Comparison of ENCODE assay signal across 21 cellular contexts in genomic region chr22:35952576-35952975, GRCh38.
DNase-seq lines count a peak whose midpoint lies in the region; ATAC-seq and TF ChIP-seq lines count a peak whose summit lies in the region.
"Had no signal": no experiment of that assay in that cellular context is flagged by ENCODE, and none has a peak within 500 bp of the region (broad histone marks: within the 10 kb centered on the region; RNA-seq: fewer than 3 reads in every experiment).

No MANE protein-coding gene starts in this region.

- peaks cover 3% of the 10 kb centered on the region for H3K27me3 Mint-ChIP-seq in brain
- H3K27me3 Mint-ChIP-seq in activated T-helper 1 cell treated with anti-CD3 and anti-CD28 coated beads, Interleukin-12 subunit alpha, Interleukin-12 subunit beta, Interleukin-2, Interleukin-4 antibody, amounts not matched to agents 30 ng/mL and 10 ng/mL and 1 ng/mL, durations not matched to agents 14 hours and 24 hours and 36 hours (ENCODE audit: insufficient read depth): peaks cover 3% of the 10 kb centered on the region
- H3K27me3 Mint-ChIP-seq in activated T-cell treated with anti-CD3 and anti-CD28 coated beads, Interleukin-2, amount 50 U/mL, for 72 hours (ENCODE audit: low read depth): no peaks in the 10 kb centered on the region
- H3K27me3 Mint-ChIP-seq: CD4-positive, alpha-beta T cell had no signal

- intact Hi-C loops in activated T-helper 1 cell treated with anti-CD3 and anti-CD28 coated beads, Interleukin-12 subunit alpha, Interleukin-12 subunit beta, Interleukin-2, Interleukin-4 antibody, amounts not matched to agents 30 ng/mL and 10 ng/mL and 1 ng/mL, durations not matched to agents 14 hours and 24 hours and 36 hours (cut with micrococcal nuclease): no loop called here

- no peak for ATAC-seq in activated T-cell treated with anti-CD3 and anti-CD28 coated beads, Interleukin-2, amount 50 U/mL, for 72 hours (replicated peaks in 1 of 2)
- no peak for ATAC-seq in GM21390 (IDR thresholded peaks at IDR 0.05; ENCODE audit: unreplicated experiment)
- ATAC-seq: A549, GM12878 had no signal

- peaks cover 54% of the 10 kb centered on the region for H3K4me1 Mint-ChIP-seq in brain
- H3K4me1 Mint-ChIP-seq in activated T-helper 1 cell treated with anti-CD3 and anti-CD28 coated beads, Interleukin-12 subunit alpha, Interleukin-12 subunit beta, Interleukin-2, Interleukin-4 antibody, amounts not matched to agents 30 ng/mL and 10 ng/mL and 1 ng/mL, durations not matched to agents 14 hours and 24 hours and 36 hours (ENCODE audit: low read depth): no peaks in the 10 kb centered on the region
- no peaks in the 10 kb centered on the region for H3K4me1 Mint-ChIP-seq in activated T-cell treated with anti-CD3 and anti-CD28 coated beads, Interleukin-2, amount 50 U/mL, for 72 hours (ENCODE audit: low read depth)
- H3K4me1 Mint-ChIP-seq: CD14-positive monocyte; CD8-positive, alpha-beta memory T cell had no signal

- TF ChIP-seq CTCF in brain (conservative IDR thresholded peaks at IDR 0.05): no peak

- no peaks in the 10 kb centered on the region for H3K9me3 Mint-ChIP-seq in brain
- H3K9me3 Mint-ChIP-seq in activated T-helper 1 cell treated with anti-CD3 and anti-CD28 coated beads, Interleukin-12 subunit alpha, Interleukin-12 subunit beta, Interleukin-2, Interleukin-4 antibody, amounts not matched to agents 30 ng/mL and 10 ng/mL and 1 ng/mL, durations not matched to agents 14 hours and 24 hours and 36 hours: no peaks in the 10 kb centered on the region
- no peaks in the 10 kb centered on the region for H3K9me3 Mint-ChIP-seq in activated T-cell treated with anti-CD3 and anti-CD28 coated beads, Interleukin-2, amount 50 U/mL, for 72 hours
- H3K9me3 Mint-ChIP-seq: CD14-positive monocyte; CD4-positive, alpha-beta T cell; CD8-positive, alpha-beta memory T cell had no signal

- DNase-seq in NCI-H2171 treated with DMSO at 0.1 percent for 48 hours (lab: John Stamatoyannopoulos, UW) (peak; percentile 36), NCI-H2171 (lab: John Stamatoyannopoulos, UW) (no peak), myocyte (ENCODE audit: low read depth) (peak; percentile 31)
- DNase-seq in activated T-helper 1 cell treated with anti-CD3 and anti-CD28 coated beads, Interleukin-12 subunit alpha, Interleukin-12 subunit beta, Interleukin-2, Interleukin-4 antibody, amounts not matched to agents 30 ng/mL and 10 ng/mL and 1 ng/mL, durations not matched to agents 14 hours and 24 hours and 36 hours (ENCODE audit: low spot score): no peak
- no peak for DNase-seq in activated T-cell treated with anti-CD3 and anti-CD28 coated beads, Interleukin-2, amount 50 U/mL, for 72 hours
- DNase-seq: 8988T; ACHN; AML-193; BE2C; CD4-positive, alpha-beta T cell; CD8-positive, alpha-beta memory T cell; DMS153; DND-41; GDM1; GOT3; HCEC 1CT had no signal

- H3K27ac Mint-ChIP-seq in brain: peak overlapping the region in 3 of 5 experiments; percentile 4 to 43 (median 7)
- no peak overlapping the region for H3K27ac Mint-ChIP-seq in activated T-helper 1 cell treated with anti-CD3 and anti-CD28 coated beads, Interleukin-12 subunit alpha, Interleukin-12 subunit beta, Interleukin-2, Interleukin-4 antibody, amounts not matched to agents 30 ng/mL and 10 ng/mL and 1 ng/mL, durations not matched to agents 14 hours and 24 hours and 36 hours
- H3K27ac Mint-ChIP-seq in activated T-cell treated with anti-CD3 and anti-CD28 coated beads, Interleukin-2, amount 50 U/mL, for 72 hours: no peak overlapping the region
- H3K27ac Mint-ChIP-seq: CD14-positive monocyte; CD4-positive, alpha-beta T cell; CD8-positive, alpha-beta memory T cell had no signal

- H3K36me3 Mint-ChIP-seq in brain: peaks cover 21% of the 10 kb centered on the region
- no peaks in the 10 kb centered on the region for H3K36me3 Mint-ChIP-seq in activated T-helper 1 cell treated with anti-CD3 and anti-CD28 coated beads, Interleukin-12 subunit alpha, Interleukin-12 subunit beta, Interleukin-2, Interleukin-4 antibody, amounts not matched to agents 30 ng/mL and 10 ng/mL and 1 ng/mL, durations not matched to agents 14 hours and 24 hours and 36 hours (ENCODE audit: low read depth)
- no peaks in the 10 kb centered on the region for H3K36me3 Mint-ChIP-seq in activated T-cell treated with anti-CD3 and anti-CD28 coated beads, Interleukin-2, amount 50 U/mL, for 72 hours (ENCODE audit: insufficient read depth in 2 of 2)
- H3K36me3 Mint-ChIP-seq: CD14-positive monocyte; CD8-positive, alpha-beta memory T cell had no signal

- no peak overlapping the region for H3K4me3 Mint-ChIP-seq in brain
- H3K4me3 Mint-ChIP-seq in activated T-helper 1 cell treated with anti-CD3 and anti-CD28 coated beads, Interleukin-12 subunit alpha, Interleukin-12 subunit beta, Interleukin-2, Interleukin-4 antibody, amounts not matched to agents 30 ng/mL and 10 ng/mL and 1 ng/mL, durations not matched to agents 14 hours and 24 hours and 36 hours: no peak overlapping the region
- no peak overlapping the region for H3K4me3 Mint-ChIP-seq in activated T-cell treated with anti-CD3 and anti-CD28 coated beads, Interleukin-2, amount 50 U/mL, for 72 hours
- H3K4me3 Mint-ChIP-seq: CD14-positive monocyte; CD4-positive, alpha-beta T cell; CD8-positive, alpha-beta memory T cell had no signal

Comparison
In these comparisons a context has a peak if more than half of its experiments do, and no peak if none do; other contexts are left out.
1. DNase-seq: peak in NCI-H2171 treated with DMSO at 0.1 percent for 48 hours (single experiment) and myocyte (single experiment); none in NCI-H2171 (single experiment), activated T-helper 1 cell treated with anti-CD3 and anti-CD28 coated beads, Interleukin-12 subunit alpha, Interleukin-12 subunit beta, Interleukin-2, Interleukin-4 antibody, amounts not matched to agents 30 ng/mL and 10 ng/mL and 1 ng/mL, durations not matched to agents 14 hours and 24 hours and 36 hours (single experiment) and activated T-cell treated with anti-CD3 and anti-CD28 coated beads, Interleukin-2, amount 50 U/mL, for 72 hours (0 of 2).
2. H3K27ac Mint-ChIP-seq: peak in brain (3 of 5); none in activated T-helper 1 cell treated with anti-CD3 and anti-CD28 coated beads, Interleukin-12 subunit alpha, Interleukin-12 subunit beta, Interleukin-2, Interleukin-4 antibody, amounts not matched to agents 30 ng/mL and 10 ng/mL and 1 ng/mL, durations not matched to agents 14 hours and 24 hours and 36 hours (single experiment) and activated T-cell treated with anti-CD3 and anti-CD28 coated beads, Interleukin-2, amount 50 U/mL, for 72 hours (single experiment).